ENCODE assay signal across 10 cellular contexts in the genomic region with DNA sequence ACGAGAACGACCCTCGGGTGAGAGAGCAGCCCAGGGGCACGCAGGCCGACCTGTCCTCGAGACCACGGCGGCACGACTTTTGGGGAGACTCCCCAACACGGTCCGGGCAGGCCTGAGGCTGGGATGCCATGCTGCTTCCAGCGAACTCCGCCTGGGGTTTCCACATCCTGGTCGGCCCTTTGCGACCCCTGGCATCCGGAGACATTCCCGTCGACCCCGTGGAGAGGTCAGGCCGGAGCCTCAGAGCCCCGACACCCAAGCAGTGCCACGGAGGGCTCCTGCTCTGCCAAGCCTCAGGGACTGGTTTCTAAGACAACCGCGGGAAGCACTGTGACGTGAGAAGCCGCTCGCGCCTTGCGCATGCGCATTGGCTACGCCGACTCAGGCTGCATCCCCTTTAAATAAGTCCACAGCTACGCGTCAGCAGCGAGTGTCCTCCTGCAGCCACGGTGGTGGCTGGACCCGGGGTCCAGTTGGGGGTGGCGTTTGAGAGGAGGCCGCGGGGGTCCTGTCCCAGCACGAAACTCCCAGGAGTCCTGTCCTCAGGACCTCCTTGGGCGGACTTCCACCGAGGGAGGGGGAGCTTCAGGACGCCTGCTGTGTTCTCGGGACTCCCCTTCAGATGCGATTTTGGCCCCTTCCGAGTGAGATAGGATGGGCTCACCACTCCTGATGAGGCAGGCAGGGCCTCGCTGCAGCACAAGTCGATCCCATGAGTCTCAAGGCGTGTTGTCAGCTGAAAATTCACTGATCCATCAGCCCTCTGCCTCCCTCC.
DNase-seq lines count a peak whose midpoint lies in the region; ATAC-seq, FAIRE-seq and TF ChIP-seq lines count a peak whose summit lies in the region.
"Had no signal": no experiment of that assay in that cellular context is flagged by ENCODE, and none has a peak within 500 bp of the region (broad histone marks: within the 10 kb centered on the region; RNA-seq: fewer than 3 reads in every experiment).

No MANE protein-coding gene starts in this region.

- TF ChIP-seq POLR2A in GM12892 (IDR thresholded peaks at IDR 0.05; ENCODE audit: low read depth, low read length) = no peak

- FAIRE-seq in GM12892 (lab: Jason Lieb, UNC) = no peak
- FAIRE-seq: colon had no signal

- TF ChIP-seq CTCF in GM13976 (IDR thresholded peaks at IDR 0.05; ENCODE audit: borderline replicate concordance, control extremely low read depth, extremely low read depth, insufficient read depth, missing control alignments) (no peak), fibroblast of villous mesenchyme (IDR thresholded peaks at IDR 0.05; ENCODE audit: insufficient read depth, low read depth, low read length) (no peak)

- H3K4me3 ChIP-seq in fibroblast of villous mesenchyme (ENCODE audit: low read depth, low read length) = no peak overlapping the region

- in situ Hi-C loops in GM13976 (cut with MboI; ENCODE audit: low sequenced_read_pairs, unreplicated experiment) = no loop called here

- DNase-seq in GM13976 (ENCODE audit: low spot score) (peak; percentile 14), fibroblast of villous mesenchyme (ENCODE audit: low read depth) (peak; percentile 0), GM12892 (ENCODE audit: insufficient read length) (no peak), NCI-H128 (lab: John Stamatoyannopoulos, UW; ENCODE audit: unreplicated experiment) (no peak), NCI-H82 treated with DMSO at 0.1 percent for 48 hours (lab: John Stamatoyannopoulos, UW; ENCODE audit: unreplicated experiment) (no peak)
- DNase-seq in activated CD4-positive, alpha-beta T cell treated with anti-CD3 and anti-CD28 coated beads for 48 hours = peak; percentile 53
- peak; percentile 24 for DNase-seq in stimulated activated CD4-positive, alpha-beta T cell treated with anti-CD3 and anti-CD28 coated beads, Interleukin-1b, Interleukin-23, amount 100 ng/mL, for 48 hours
- DNase-seq: SHP77 had no signal

- ATAC-seq in GM18520 (IDR thresholded peaks at IDR 0.05; ENCODE audit: unreplicated experiment) = no peak

Comparison
In these comparisons a context has a peak if more than half of its experiments do, and no peak if none do; other contexts are left out.
1. DNase-seq: peak in GM13976 (single experiment), activated CD4-positive, alpha-beta T cell treated with anti-CD3 and anti-CD28 coated beads for 48 hours (single experiment), fibroblast of villous mesenchyme (single experiment) and stimulated activated CD4-positive, alpha-beta T cell treated with anti-CD3 and anti-CD28 coated beads, Interleukin-1b, Interleukin-23, amount 100 ng/mL, for 48 hours (single experiment); none in GM12892 (single experiment), NCI-H128 (single experiment) and NCI-H82 treated with DMSO at 0.1 percent for 48 hours (single experiment).